ENCODE assay signal across 1 cellular context in the genomic region with DNA sequence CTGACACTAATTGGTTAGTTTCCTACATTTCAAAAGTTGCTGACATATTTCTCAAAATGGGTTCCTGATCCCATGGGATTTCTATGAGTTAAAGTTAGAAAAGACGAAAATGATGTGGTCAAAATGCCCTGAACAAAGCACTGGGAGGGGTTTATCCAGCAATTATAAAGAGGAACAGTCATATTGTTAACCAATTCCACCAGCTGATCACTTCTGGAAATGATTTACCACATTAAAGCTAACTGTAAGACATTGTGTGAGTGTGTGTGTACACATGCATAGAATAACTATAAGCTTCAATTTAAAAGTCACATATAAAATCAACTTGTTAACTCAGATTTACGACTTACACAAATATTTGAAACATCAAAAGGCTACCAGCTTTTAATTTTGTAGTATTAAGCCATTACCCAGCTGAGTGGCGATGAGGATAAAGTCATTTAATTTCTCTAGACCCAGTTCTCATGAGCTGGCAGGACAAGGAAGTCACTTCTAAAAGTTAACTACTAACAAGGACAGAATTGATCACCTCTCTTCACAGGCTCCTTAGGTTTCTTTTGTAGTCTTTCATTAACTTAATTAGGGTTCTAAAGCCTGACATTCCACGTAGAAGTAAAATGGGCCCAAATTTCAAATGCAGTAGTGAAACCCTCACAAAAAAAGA.
TF ChIP-seq lines count a peak whose summit lies in the region.

No MANE protein-coding gene starts in this region.

TF ChIP-seq in HepG2, 621 proteins besides CTCF, POLR2A, EP300 and RAD21 (continued from another document):
- TF ChIP-seq, protein P1, sequence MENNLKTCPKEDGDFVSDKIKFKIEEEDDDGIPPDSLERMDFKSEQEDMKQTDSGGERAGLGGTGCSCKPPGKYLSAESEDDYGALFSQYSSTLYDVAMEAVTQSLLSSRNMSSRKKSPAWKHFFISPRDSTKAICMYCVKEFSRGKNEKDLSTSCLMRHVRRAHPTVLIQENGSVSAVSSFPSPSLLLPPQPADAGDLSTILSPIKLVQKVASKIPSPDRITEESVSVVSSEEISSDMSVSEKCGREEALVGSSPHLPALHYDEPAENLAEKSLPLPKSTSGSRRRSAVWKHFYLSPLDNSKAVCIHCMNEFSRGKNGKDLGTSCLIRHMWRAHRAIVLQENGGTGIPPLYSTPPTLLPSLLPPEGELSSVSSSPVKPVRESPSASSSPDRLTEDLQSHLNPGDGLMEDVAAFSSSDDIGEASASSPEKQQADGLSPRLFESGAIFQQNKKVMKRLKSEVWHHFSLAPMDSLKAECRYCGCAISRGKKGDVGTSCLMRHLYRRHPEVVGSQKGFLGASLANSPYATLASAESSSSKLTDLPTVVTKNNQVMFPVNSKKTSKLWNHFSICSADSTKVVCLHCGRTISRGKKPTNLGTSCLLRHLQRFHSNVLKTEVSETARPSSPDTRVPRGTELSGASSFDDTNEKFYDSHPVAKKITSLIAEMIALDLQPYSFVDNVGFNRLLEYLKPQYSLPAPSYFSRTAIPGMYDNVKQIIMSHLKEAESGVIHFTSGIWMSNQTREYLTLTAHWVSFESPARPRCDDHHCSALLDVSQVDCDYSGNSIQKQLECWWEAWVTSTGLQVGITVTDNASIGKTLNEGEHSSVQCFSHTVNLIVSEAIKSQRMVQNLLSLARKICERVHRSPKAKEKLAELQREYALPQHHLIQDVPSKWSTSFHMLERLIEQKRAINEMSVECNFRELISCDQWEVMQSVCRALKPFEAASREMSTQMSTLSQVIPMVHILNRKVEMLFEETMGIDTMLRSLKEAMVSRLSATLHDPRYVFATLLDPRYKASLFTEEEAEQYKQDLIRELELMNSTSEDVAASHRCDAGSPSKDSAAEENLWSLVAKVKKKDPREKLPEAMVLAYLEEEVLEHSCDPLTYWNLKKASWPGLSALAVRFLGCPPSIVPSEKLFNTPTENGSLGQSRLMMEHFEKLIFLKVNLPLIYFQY (CRISPR knock-in tag; IDR thresholded peaks at IDR 0.05; ENCODE audit: borderline replicate concordance), result no peak
- TF ChIP-seq HNRNPUL1 (IDR thresholded peaks at IDR 0.05; ENCODE audit: low read depth, low read length), result no peak
- TF ChIP-seq, protein P2, sequence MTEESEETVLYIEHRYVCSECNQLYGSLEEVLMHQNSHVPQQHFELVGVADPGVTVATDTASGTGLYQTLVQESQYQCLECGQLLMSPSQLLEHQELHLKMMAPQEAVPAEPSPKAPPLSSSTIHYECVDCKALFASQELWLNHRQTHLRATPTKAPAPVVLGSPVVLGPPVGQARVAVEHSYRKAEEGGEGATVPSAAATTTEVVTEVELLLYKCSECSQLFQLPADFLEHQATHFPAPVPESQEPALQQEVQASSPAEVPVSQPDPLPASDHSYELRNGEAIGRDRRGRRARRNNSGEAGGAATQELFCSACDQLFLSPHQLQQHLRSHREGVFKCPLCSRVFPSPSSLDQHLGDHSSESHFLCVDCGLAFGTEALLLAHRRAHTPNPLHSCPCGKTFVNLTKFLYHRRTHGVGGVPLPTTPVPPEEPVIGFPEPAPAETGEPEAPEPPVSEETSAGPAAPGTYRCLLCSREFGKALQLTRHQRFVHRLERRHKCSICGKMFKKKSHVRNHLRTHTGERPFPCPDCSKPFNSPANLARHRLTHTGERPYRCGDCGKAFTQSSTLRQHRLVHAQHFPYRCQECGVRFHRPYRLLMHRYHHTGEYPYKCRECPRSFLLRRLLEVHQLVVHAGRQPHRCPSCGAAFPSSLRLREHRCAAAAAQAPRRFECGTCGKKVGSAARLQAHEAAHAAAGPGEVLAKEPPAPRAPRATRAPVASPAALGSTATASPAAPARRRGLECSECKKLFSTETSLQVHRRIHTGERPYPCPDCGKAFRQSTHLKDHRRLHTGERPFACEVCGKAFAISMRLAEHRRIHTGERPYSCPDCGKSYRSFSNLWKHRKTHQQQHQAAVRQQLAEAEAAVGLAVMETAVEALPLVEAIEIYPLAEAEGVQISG (CRISPR knock-in tag; IDR thresholded peaks at IDR 0.05), result no peak
